29 cellular contexts compared by ENCODE assay signal in genomic region chr7:1377111-1377909, GRCh38.
DNase-seq lines count a peak whose midpoint lies in the region; ATAC-seq and TF ChIP-seq lines count a peak whose summit lies in the region.
"Had no signal": no experiment of that assay in that cellular context is flagged by ENCODE, and none has a peak within 500 bp of the region (broad histone marks: within the 10 kb centered on the region; RNA-seq: fewer than 3 reads in every experiment).

No MANE protein-coding gene starts in this region.

- H3K36me3 ChIP-seq in PC-3 (ENCODE audit: low read depth, low read length), result no peaks in the 10 kb centered on the region
- H3K36me3 ChIP-seq: esophagus muscularis mucosa, gastroesophageal sphincter, stomach, upper lobe of left lung had no signal

- POLR2A ChIA-PET in PC-3 (lab: Charles Lee; ENCODE audit: unreplicated experiment), result no interaction called here

- H4K20me1 ChIP-seq in PC-3 (ENCODE audit: low read length), result no peaks in the 10 kb centered on the region

- peak; percentile 29; the same call in 1 of the 2 replicates for TF ChIP-seq CTCF in PC-3 (conservative IDR thresholded peaks at IDR 0.05; ENCODE audit: low read depth, low read length)
- no peak for TF ChIP-seq CTCF in mesothelial cell of epicardium (IDR thresholded peaks at IDR 0.05; ENCODE audit: unreplicated experiment)

- H3K27ac Mint-ChIP-seq in activated CD8-positive, alpha-beta memory T cell treated with anti-CD3 and anti-CD28 coated beads, Interleukin-2, amount 10 ng/mL, durations not matched to agents 7 days and 5 days, result no peak overlapping the region
- no peak overlapping the region for H3K27ac Mint-ChIP-seq in mesothelial cell of epicardium
- H3K27ac Mint-ChIP-seq: activated CD4-positive, alpha-beta memory T cell treated with anti-CD3 and anti-CD28 coated beads for 36 hours; activated naive CD4-positive, alpha-beta T cell treated with anti-CD3 and anti-CD28 coated beads for 36 hours; nephron progenitor cell; progenitor cell of endocrine pancreas; T-helper 1 cell treated with Interleukin-12 subunit alpha and Interleukin-12 subunit beta and Interleukin-4 antibody, amounts not matched to agents 30 μg/mL and 1 μg/mL, for 36 hours; WTC11 had no signal

- ATAC-seq in PC-3, result peak; percentile 49; the same call in 1 of the 2 replicates
- ATAC-seq in activated CD8-positive, alpha-beta memory T cell treated with anti-CD3 and anti-CD28 coated beads, Interleukin-2, amount 10 ng/mL, durations not matched to agents 7 days and 5 days, result no peak
- ATAC-seq: gastroesophageal sphincter, left cardiac atrium, WTC11 had no signal

- intact Hi-C loops in PC-3 (cut with micrococcal nuclease), result no loop called here

- in situ Hi-C loops in G401 (cut with HindIII; ENCODE audit: low sequenced_read_pairs), result no loop called here

- no peak for TF ChIP-seq POLR2A in erythroblast (IDR thresholded peaks at IDR 0.05; ENCODE audit: low read length)

- DNase-seq in NCI-H1092 treated with DMSO at 0.1 percent for 48 hours (lab: John Stamatoyannopoulos, UW) (peak; percentile 6), NCI-H1092 (lab: John Stamatoyannopoulos, UW) (no peak), G401 (ENCODE audit: low spot score) (peak; percentile 16), PC-3 (no peak), erythroblast (lab: John Stamatoyannopoulos, UW) (peak; percentile 32 to 38), mesothelial cell of epicardium (ENCODE audit: low spot score in 2 of 2, unreplicated experiment in 2 of 2) (no peak), hypothalamus (lab: John Stamatoyannopoulos, UW) (no peak)
- DNase-seq in activated CD8-positive, alpha-beta memory T cell treated with anti-CD3 and anti-CD28 coated beads, Interleukin-2, amount 10 ng/mL, durations not matched to agents 7 days and 5 days, result no peak
- DNase-seq: ACHN; activated CD4-positive, alpha-beta memory T cell treated with anti-CD3 and anti-CD28 coated beads for 36 hours; activated naive CD4-positive, alpha-beta T cell treated with anti-CD3 and anti-CD28 coated beads for 36 hours; anterior cingulate cortex; left cardiac atrium; midbrain; NCI-H1105 treated with DMSO at 0.1 percent for 48 hours; NCI-H2171; nephron progenitor cell; stimulated activated CD4-positive, alpha-beta T cell treated with anti-CD3 and anti-CD28 coated beads, Interleukin-2, amount 100 ng/mL, for 48 hours; stomach had no signal

- no peaks in the 10 kb centered on the region for H3K9me3 Mint-ChIP-seq in activated CD8-positive, alpha-beta memory T cell treated with anti-CD3 and anti-CD28 coated beads, Interleukin-2, amount 10 ng/mL, durations not matched to agents 7 days and 5 days (ENCODE audit: low read depth)
- no peaks in the 10 kb centered on the region for H3K9me3 Mint-ChIP-seq in mesothelial cell of epicardium
- H3K9me3 Mint-ChIP-seq: activated CD4-positive, alpha-beta memory T cell treated with anti-CD3 and anti-CD28 coated beads for 36 hours; activated naive CD4-positive, alpha-beta T cell treated with anti-CD3 and anti-CD28 coated beads for 36 hours; central memory CD8-positive, alpha-beta T cell; nephron progenitor cell; T-helper 1 cell treated with Interleukin-12 subunit alpha and Interleukin-12 subunit beta and Interleukin-4 antibody, amounts not matched to agents 30 μg/mL and 1 μg/mL, for 36 hours; WTC11 had no signal

- peaks cover 23% of the 10 kb centered on the region for H3K27me3 ChIP-seq in PC-3 (ENCODE audit: low read length)
- H3K27me3 ChIP-seq: upper lobe of left lung had no signal

- no peak overlapping the region for H3K4me3 Mint-ChIP-seq in activated CD8-positive, alpha-beta memory T cell treated with anti-CD3 and anti-CD28 coated beads, Interleukin-2, amount 10 ng/mL, durations not matched to agents 7 days and 5 days
- H3K4me3 Mint-ChIP-seq in mesothelial cell of epicardium, result no peak overlapping the region
- H3K4me3 Mint-ChIP-seq: activated CD4-positive, alpha-beta memory T cell treated with anti-CD3 and anti-CD28 coated beads for 36 hours; activated naive CD4-positive, alpha-beta T cell treated with anti-CD3 and anti-CD28 coated beads for 36 hours; CD14-positive monocyte; central memory CD8-positive, alpha-beta T cell; nephron progenitor cell; T-helper 1 cell treated with Interleukin-12 subunit alpha and Interleukin-12 subunit beta and Interleukin-4 antibody, amounts not matched to agents 30 μg/mL and 1 μg/mL, for 36 hours; WTC11 had no signal

- H3K4me1 ChIP-seq in PC-3 (ENCODE audit: insufficient read depth, low read length), result no peaks in the 10 kb centered on the region
- H3K4me1 ChIP-seq: esophagus muscularis mucosa, gastroesophageal sphincter, stomach, upper lobe of left lung had no signal

- H3K79me2 ChIP-seq in PC-3 (ENCODE audit: low read length), result no peaks in the 10 kb centered on the region

- H3K36me3 Mint-ChIP-seq in activated CD8-positive, alpha-beta memory T cell treated with anti-CD3 and anti-CD28 coated beads, Interleukin-2, amount 10 ng/mL, durations not matched to agents 7 days and 5 days, result no peaks in the 10 kb centered on the region
- H3K36me3 Mint-ChIP-seq in mesothelial cell of epicardium, result no peaks in the 10 kb centered on the region
- H3K36me3 Mint-ChIP-seq: activated CD4-positive, alpha-beta memory T cell treated with anti-CD3 and anti-CD28 coated beads for 36 hours; CD14-positive monocyte; WTC11 had no signal

- H2AFZ ChIP-seq in PC-3 (ENCODE audit: low read length), result no peak overlapping the region

- H3K4me3 ChIP-seq in PC-3 (ENCODE audit: low read length), result no peak overlapping the region
- H3K4me3 ChIP-seq: esophagus muscularis mucosa, gastroesophageal sphincter, skin epidermis, stomach, upper lobe of left lung had no signal

- H3K4me2 ChIP-seq in PC-3 (ENCODE audit: low read length), result no peak overlapping the region

- no TSS peak for BruUV-seq in PC-3 (replicated peaks; lab: Mats Ljungman, UMichigan)

- peaks cover 4% of the 10 kb centered on the region for H3K27me3 Mint-ChIP-seq in activated CD8-positive, alpha-beta memory T cell treated with anti-CD3 and anti-CD28 coated beads, Interleukin-2, amount 10 ng/mL, durations not matched to agents 7 days and 5 days
- peaks cover 47% of the 10 kb centered on the region for H3K27me3 Mint-ChIP-seq in mesothelial cell of epicardium (ENCODE audit: low read depth)

- no peak overlapping the region for H3K9ac ChIP-seq in PC-3 (ENCODE audit: low read length)

- no peaks in the 10 kb centered on the region for H3F3A ChIP-seq in PC-3 (ENCODE audit: low read length, unreplicated experiment)

- no peaks in the 10 kb centered on the region for H3K4me1 Mint-ChIP-seq in activated CD8-positive, alpha-beta memory T cell treated with anti-CD3 and anti-CD28 coated beads, Interleukin-2, amount 10 ng/mL, durations not matched to agents 7 days and 5 days
- H3K4me1 Mint-ChIP-seq in mesothelial cell of epicardium, result no peaks in the 10 kb centered on the region
- H3K4me1 Mint-ChIP-seq: CD14-positive monocyte; central memory CD8-positive, alpha-beta T cell; WTC11 had no signal

- H3K27ac ChIP-seq in PC-3 (ENCODE audit: low read length), result no peak overlapping the region
- H3K27ac ChIP-seq: esophagus muscularis mucosa, gastroesophageal sphincter, HL-60, skin epidermis, stomach, upper lobe of left lung had no signal

- H3K9me3 ChIP-seq in PC-3 (ENCODE audit: low read length), result no peaks in the 10 kb centered on the region
- H3K9me3 ChIP-seq: esophagus muscularis mucosa, gastroesophageal sphincter, stomach, upper lobe of left lung had no signal

- H3K9me2 ChIP-seq in PC-3 (replicated peaks; ENCODE audit: low read length), result no peaks in the 10 kb centered on the region

- CTCF ChIA-PET in PC-3 (lab: Charles Lee), result no interaction called here
- CTCF ChIA-PET in activated CD8-positive, alpha-beta memory T cell treated with anti-CD3 and anti-CD28 coated beads, Interleukin-2, amount 10 ng/mL, durations not matched to agents 7 days and 5 days (lab: Charles Lee), result no interaction called here

Comparison
In these comparisons a context has a peak if more than half of its experiments do, and no peak if none do; other contexts are left out.
1. DNase-seq: peak in NCI-H1092 treated with DMSO at 0.1 percent for 48 hours (single experiment), G401 (single experiment) and erythroblast (2 of 2); none in NCI-H1092 (single experiment), PC-3 (single experiment), activated CD8-positive, alpha-beta memory T cell treated with anti-CD3 and anti-CD28 coated beads, Interleukin-2, amount 10 ng/mL, durations not matched to agents 7 days and 5 days (single experiment), mesothelial cell of epicardium (0 of 2) and hypothalamus (0 of 51).